8 cellular contexts compared by ENCODE assay signal in genomic region chr4:47531954-47532321, GRCh38. TPM values are rescaled to one million over a fixed set of nuclear protein-coding genes. Genes with fewer than 3 reads are reported as not detected.
DNase-seq lines count a peak whose midpoint lies in the region; ATAC-seq lines count a peak whose summit lies in the region.

No MANE protein-coding gene starts in this region.

- H3K4me3 ChIP-seq in GM23248 (no peak overlapping the region), SJSA1 (no peak overlapping the region)

- peak overlapping the region; percentile 52 for H3K4me2 ChIP-seq in GM23248 (ENCODE audit: unreplicated experiment)

- H3K27ac ChIP-seq in GM23248: peak overlapping the region; percentile 91
- peak overlapping the region; percentile 98 for H3K27ac ChIP-seq in SJSA1

- H3K4me1 ChIP-seq in GM23248 (ENCODE audit: insufficient read depth): peaks cover 77% of the 10 kb centered on the region
- peaks cover 23% of the 10 kb centered on the region for H3K4me1 ChIP-seq in SJSA1 (replicated peaks)

- H3K36me3 ChIP-seq in GM23248 (ENCODE audit: low read depth) (peaks cover 49% of the 10 kb centered on the region), SJSA1 (peaks cover 5% of the 10 kb centered on the region; the same call in 1 of the 2 replicates)

- WGBS in GM23248 (ENCODE audit: low coverage in 1 of 2, low lambda C conversion rate in 2 of 2, missing lambda C conversion rate in 2 of 2), 2 experiments: 76 to 79% methylated on average over 2 of the region's 2 CpGs

- H3K27ac Mint-ChIP-seq in stimulated activated naive CD8-positive, alpha-beta T cell treated with anti-CD3 and anti-CD28 coated beads, Interleukin-15, amount 100 ng/mL, for 72 hours: no peak overlapping the region

- no peak for DNase-seq in GM23248
- no peak for DNase-seq in SJSA1 (ENCODE audit: low read depth in 1 of 2, low spot score in 2 of 2)
- peak; percentile 10 for DNase-seq in globus pallidus (ENCODE audit: low spot score)
- DNase-seq in stimulated activated naive CD8-positive, alpha-beta T cell treated with anti-CD3 and anti-CD28 coated beads, Interleukin-15, amount 100 ng/mL, for 72 hours: no peak
- no peak for DNase-seq in left lobe of liver (ENCODE audit: low spot score)
- no peak for DNase-seq in NCI-H2029 treated with DMSO at 0.1 percent for 48 hours (lab: John Stamatoyannopoulos, UW)

- H3K4me1 Mint-ChIP-seq in stimulated activated naive CD8-positive, alpha-beta T cell treated with anti-CD3 and anti-CD28 coated beads, Interleukin-15, amount 100 ng/mL, for 72 hours: peaks cover 38% of the 10 kb centered on the region

- H3K27me3 Mint-ChIP-seq in stimulated activated naive CD8-positive, alpha-beta T cell treated with anti-CD3 and anti-CD28 coated beads, Interleukin-15, amount 100 ng/mL, for 72 hours: no peaks in the 10 kb centered on the region

- H3K27me3 ChIP-seq in GM23248 (replicated peaks; ENCODE audit: insufficient read depth) (no peaks in the 10 kb centered on the region), SJSA1 (replicated peaks) (no peaks in the 10 kb centered on the region)

- in situ Hi-C loops in GM23248 (cut with MboI): no loop called here

- H3F3A ChIP-seq in GM23248 (ENCODE audit: insufficient read depth): peaks cover 62% of the 10 kb centered on the region

- H3K79me2 ChIP-seq in GM23248 (ENCODE audit: insufficient read depth): peaks cover 34% of the 10 kb centered on the region

- peaks cover 0 to 17% of the 10 kb centered on the region in 2 donors for H3K9me3 Mint-ChIP-seq in stimulated activated naive CD8-positive, alpha-beta T cell treated with anti-CD3 and anti-CD28 coated beads, Interleukin-15, amount 100 ng/mL, for 72 hours

- no peak overlapping the region; the same call in 1 of the 2 replicates for H2AFZ ChIP-seq in GM23248

- peak overlapping the region; percentile 47 for H3K9ac ChIP-seq in GM23248

- 0 out of 2 replicates have a peak, but pooled peaks cover 4% of the 10 kb centered on the region for H3K9me2 ChIP-seq in GM23248 (ENCODE audit: insufficient read depth)

- H3K4me3 Mint-ChIP-seq in stimulated activated naive CD8-positive, alpha-beta T cell treated with anti-CD3 and anti-CD28 coated beads, Interleukin-15, amount 100 ng/mL, for 72 hours: peak overlapping the region; percentile 26 to 61

- no peak for ATAC-seq in stimulated activated naive CD8-positive, alpha-beta T cell treated with anti-CD3 and anti-CD28 coated beads, Interleukin-15, amount 100 ng/mL, for 72 hours
- no peak for ATAC-seq in GM18873 (IDR thresholded peaks at IDR 0.05; ENCODE audit: low FRiP score, unreplicated experiment)
- ATAC-seq in left lobe of liver: no peak
- ATAC-seq in GM18861 (IDR thresholded peaks at IDR 0.05; ENCODE audit: unreplicated experiment): no peak

- H3K9me3 ChIP-seq in GM23248 (ENCODE audit: low read depth) (peaks cover 3% of the 10 kb centered on the region), SJSA1 (replicated peaks) (no peaks in the 10 kb centered on the region; the same call in 1 of the 2 replicates)

- H4K20me1 ChIP-seq in GM23248 (ENCODE audit: insufficient read depth): no peaks in the 10 kb centered on the region

RNA-seq across cellular contexts. Expression of gene ATP10D, which starts 46.9 kb away (rescaled TPM):
- 41.9 and 45.4 TPM in 2 replicates for total RNA-seq in GM23248 (2014; rRNA removed; shearing (Covaris generic))
- 30.7 and 34.9 TPM in 2 replicates for polyA plus RNA-seq in GM23248 (2016; fragmentation: Nextera tagmentation; extraction: Ambion mirVana)
- total RNA-seq in SJSA1 (2014; rRNA removed; shearing (Covaris generic)): 12.1 and 40.5 TPM in 2 replicates
- total RNA-seq in left lobe of liver: 9.3 TPM
